In the genomic region with DNA sequence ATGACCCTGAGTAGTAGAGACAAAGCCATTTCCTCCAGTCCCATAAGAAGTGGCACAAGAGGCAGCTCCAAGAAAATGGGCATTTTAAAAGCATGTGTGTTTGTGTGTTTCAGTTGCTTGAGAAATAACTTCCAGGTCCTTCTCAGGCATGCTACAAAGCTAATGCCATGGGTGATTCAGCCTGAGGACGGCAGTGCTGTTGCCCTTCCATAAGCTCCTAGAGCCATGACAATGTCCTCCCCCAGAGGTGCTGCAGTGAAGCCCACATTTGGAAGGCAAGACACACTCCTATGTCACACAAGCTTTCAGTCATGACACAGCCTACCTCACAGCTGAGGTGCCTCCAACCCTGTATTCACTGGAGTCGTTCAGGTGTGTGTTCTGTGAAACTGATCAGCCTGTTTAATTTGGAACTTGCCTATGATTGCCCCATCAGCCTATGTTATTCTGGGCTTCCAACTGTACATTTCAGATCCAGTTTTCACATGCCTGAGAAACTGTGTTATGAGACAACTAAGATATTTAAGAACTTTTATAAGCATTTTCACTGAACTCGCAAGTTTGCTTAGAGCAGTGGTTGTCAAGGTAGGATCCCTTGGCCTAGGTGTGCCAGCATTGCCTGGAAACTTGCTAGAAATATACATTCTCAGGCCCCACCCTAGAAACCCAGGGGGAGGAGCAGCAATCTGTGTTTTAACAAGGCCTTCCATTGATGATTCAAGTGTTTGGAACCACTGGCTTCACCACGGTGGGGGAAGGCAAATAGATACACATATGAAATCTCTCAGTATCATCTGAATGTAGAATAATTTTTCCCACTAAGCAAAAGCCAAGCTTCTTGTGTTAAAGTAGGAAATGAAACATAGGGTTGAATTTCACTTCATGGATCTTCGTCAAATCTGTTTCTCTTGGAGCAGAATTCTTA, we compare ENCODE assay signal across 1 cellular context.
TF ChIP-seq lines count a peak whose summit lies in the region.

No MANE protein-coding gene starts in this region.

TF ChIP-seq in SK-N-SH treated with all-trans-retinoic acid at 6 μM for 48 hours, 23 proteins besides CTCF, POLR2A, EP300 and RAD21 (continued from another document):
- TF ChIP-seq ZNF565 (CRISPR knock-in tag; conservative IDR thresholded peaks at IDR 0.05; ENCODE audit: low read depth) (no peak), ZNF70 (CRISPR knock-in tag; IDR thresholded peaks at IDR 0.05) (no peak), CSDC2 (CRISPR knock-in tag; IDR thresholded peaks at IDR 0.05) (no peak), ZFP30 (CRISPR knock-in tag; IDR thresholded peaks at IDR 0.05) (no peak), ZC3H10 (CRISPR knock-in tag; IDR thresholded peaks at IDR 0.05) (no peak), ZFP3 (CRISPR knock-in tag; IDR thresholded peaks at IDR 0.05) (no peak), ESRRG (CRISPR knock-in tag; IDR thresholded peaks at IDR 0.05) (no peak), RARB (CRISPR knock-in tag; IDR thresholded peaks at IDR 0.05) (no peak)
- TF ChIP-seq, protein P1, sequence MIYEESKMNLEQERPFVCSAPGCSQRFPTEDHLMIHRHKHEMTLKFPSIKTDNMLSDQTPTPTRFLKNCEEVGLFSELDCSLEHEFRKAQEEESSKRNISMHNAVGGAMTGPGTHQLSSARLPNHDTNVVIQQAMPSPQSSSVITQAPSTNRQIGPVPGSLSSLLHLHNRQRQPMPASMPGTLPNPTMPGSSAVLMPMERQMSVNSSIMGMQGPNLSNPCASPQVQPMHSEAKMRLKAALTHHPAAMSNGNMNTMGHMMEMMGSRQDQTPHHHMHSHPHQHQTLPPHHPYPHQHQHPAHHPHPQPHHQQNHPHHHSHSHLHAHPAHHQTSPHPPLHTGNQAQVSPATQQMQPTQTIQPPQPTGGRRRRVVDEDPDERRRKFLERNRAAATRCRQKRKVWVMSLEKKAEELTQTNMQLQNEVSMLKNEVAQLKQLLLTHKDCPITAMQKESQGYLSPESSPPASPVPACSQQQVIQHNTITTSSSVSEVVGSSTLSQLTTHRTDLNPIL (CRISPR knock-in tag; IDR thresholded peaks at IDR 0.05; ENCODE audit: low read depth): no peak
